9 cellular contexts compared by ENCODE assay signal in genomic region chr21:34639882-34640788, GRCh38. TPM values are rescaled to one million over a fixed set of nuclear protein-coding genes. Genes with fewer than 3 reads are reported as not detected.
DNase-seq lines count a peak whose midpoint lies in the region; ATAC-seq, FAIRE-seq and TF ChIP-seq lines count a peak whose summit lies in the region.
"Had no signal": no experiment of that assay in that cellular context is flagged by ENCODE, and none has a peak within 500 bp of the region (broad histone marks: within the 10 kb centered on the region; RNA-seq: fewer than 3 reads in every experiment).

No MANE protein-coding gene starts in this region.

- H3K4ac ChIP-seq in H1 (replicated peaks; ENCODE audit: insufficient read length, low read depth, low read length) = no peak overlapping the region

- H4K20me1 ChIP-seq in PC-3 (ENCODE audit: low read length) (no peaks in the 10 kb centered on the region), H1 (replicated peaks in 1 of 2; ENCODE audit: control insufficient read depth in 1 of 2, insufficient read depth in 2 of 2, low read length in 2 of 2) (no peaks in the 10 kb centered on the region)

- H3K9me2 ChIP-seq in PC-3 (replicated peaks; ENCODE audit: low read length) = no peaks in the 10 kb centered on the region

- no peak overlapping the region for H3K14ac ChIP-seq in H1 (ENCODE audit: insufficient read length)

- in situ Hi-C loops in T47D (cut with HindIII; ENCODE audit: low pct_unique_long_range_greater_than_20kb, low sequenced_read_pairs) = no loop called here

- H3K36me3 ChIP-seq in breast epithelium (no peaks in the 10 kb centered on the region), PC-3 (ENCODE audit: low read depth, low read length) (no peaks in the 10 kb centered on the region), H1 (ENCODE audit: control insufficient read depth in 2 of 4, insufficient read depth in 4 of 4, low read length in 3 of 4) (no peaks in the 10 kb centered on the region; a peak in 1 of 8 replicates)

- H2BK120ac ChIP-seq in H1 (replicated peaks; ENCODE audit: low read depth, low read length) = no peak overlapping the region

- no peak overlapping the region for H2AFZ ChIP-seq in PC-3 (ENCODE audit: low read length)
- no peak overlapping the region; the same call in 1 of the 2 replicates for H2AFZ ChIP-seq in H1 (ENCODE audit: low read length)

- no peak overlapping the region for H4K8ac ChIP-seq in H1 (ENCODE audit: extremely low read depth, insufficient read depth, low read length)

- no peak for TF ChIP-seq EP300 in H1 (IDR thresholded peaks at IDR 0.05; ENCODE audit: borderline replicate concordance in 1 of 2, low read depth in 2 of 2, low read length in 2 of 2)

- no peaks in the 10 kb centered on the region for H3K23me2 ChIP-seq in H1 (ENCODE audit: low read depth, low read length)

- no peak overlapping the region for H2BK5ac ChIP-seq in H1 (ENCODE audit: low read depth, low read length)

- peak; percentile 26 to 75 for DNase-seq in T47D (ENCODE audit: low read depth in 1 of 2, low spot score in 1 of 2)
- DNase-seq in breast epithelium (ENCODE audit: low spot score in 2 of 2) = no peak
- no peak for DNase-seq in PC-3
- DNase-seq in H1 (ENCODE audit: low read depth in 1 of 2, low spot score in 2 of 2) = no peak
- no peak for DNase-seq in AG20443 (ENCODE audit: low spot score)
- DNase-seq in NCI-H1417 (lab: John Stamatoyannopoulos, UW) = no peak
- DNase-seq in NCI-H748 (lab: John Stamatoyannopoulos, UW; ENCODE audit: unreplicated experiment) = no peak

- no peaks in the 10 kb centered on the region for H3K4me1 ChIP-seq in breast epithelium
- H3K4me1 ChIP-seq in PC-3 (ENCODE audit: insufficient read depth, low read length) = peaks cover 15% of the 10 kb centered on the region; the same call in 1 of the 2 replicates
- no peaks in the 10 kb centered on the region for H3K4me1 ChIP-seq in H1 (replicated peaks in 1 of 4; ENCODE audit: control insufficient read depth in 3 of 4, insufficient read depth in 4 of 4, low read length in 3 of 4)

- no peak for FAIRE-seq in H1 (lab: Jason Lieb, UNC)
- FAIRE-seq: D721Med had no signal

- WGBS in H1 (ENCODE audit: extremely low coverage in 1 of 2, insufficient coverage in 1 of 2, insufficient read length in 1 of 2, insufficient replicate concordance in 2 of 2, low coverage in 1 of 2, low lambda C conversion rate in 2 of 2, missing lambda C conversion rate in 1 of 2), 2 experiments = 78% methylated on average over 9 of the region's 9 CpGs; no CpG with 5 or more reads in 1 of the 2 experiments

- H3K79me1 ChIP-seq in H1 (ENCODE audit: low read depth, low read length) = no peaks in the 10 kb centered on the region

- TF ChIP-seq POLR2A in breast epithelium (IDR thresholded peaks at IDR 0.05) (no peak), H1 (IDR thresholded peaks at IDR 0.05; ENCODE audit: control extremely low read depth in 1 of 2, low read depth in 2 of 2, low read length in 2 of 2) (no peak)

- TF ChIP-seq CTCF in breast epithelium (IDR thresholded peaks at IDR 0.05) (no peak), PC-3 (conservative IDR thresholded peaks at IDR 0.05; ENCODE audit: low read depth, low read length) (no peak), H1 (IDR thresholded peaks at IDR 0.05; ENCODE audit: control extremely low read depth in 1 of 3, insufficient read depth in 1 of 3, low read depth in 1 of 3, low read length in 3 of 3) (no peak)

- H3K79me2 ChIP-seq in PC-3 (ENCODE audit: low read length) (no peaks in the 10 kb centered on the region), H1 (ENCODE audit: control insufficient read depth in 1 of 2, insufficient read depth in 2 of 2, low read length in 2 of 2) (no peaks in the 10 kb centered on the region)

- H3K9me3 ChIP-seq in breast epithelium (no peaks in the 10 kb centered on the region), PC-3 (ENCODE audit: low read length) (no peaks in the 10 kb centered on the region), H1 (ENCODE audit: insufficient read depth in 2 of 2, low read depth in 1 of 2, low read length in 1 of 2) (no peaks in the 10 kb centered on the region)

- POLR2A ChIA-PET in PC-3 (lab: Charles Lee; ENCODE audit: unreplicated experiment) = no interaction called here
- POLR2A ChIA-PET in H1 (lab: Charles Lee; ENCODE audit: partially characterized antibody) = no interaction called here

- intact Hi-C loops in breast epithelium (cut with DNase I; ENCODE audit: low total_unique reads) = no loop called here
- intact Hi-C loops in PC-3 (cut with micrococcal nuclease) = no loop called here

- no TSS peak for BruUV-seq in PC-3 (replicated peaks; lab: Mats Ljungman, UMichigan)

- H3K9ac ChIP-seq in PC-3 (ENCODE audit: low read length) (no peak overlapping the region), H1 (replicated peaks in 1 of 4; ENCODE audit: extremely low read depth in 1 of 4, low read depth in 3 of 4, low read length in 3 of 4) (no peak overlapping the region)

- H3K27me3 ChIP-seq in breast epithelium (no peaks in the 10 kb centered on the region), PC-3 (ENCODE audit: low read length) (no peaks in the 10 kb centered on the region), H1 (replicated peaks in 1 of 4; ENCODE audit: control insufficient read depth in 3 of 4, extremely low read depth in 1 of 4, insufficient read depth in 3 of 4, low read length in 3 of 4) (no peaks in the 10 kb centered on the region)

- no peak overlapping the region for H2BK15ac ChIP-seq in H1 (ENCODE audit: low read length)

- H3F3A ChIP-seq in PC-3 (ENCODE audit: low read length, unreplicated experiment) = peaks cover 3% of the 10 kb centered on the region

- no peak overlapping the region for H4K91ac ChIP-seq in H1 (replicated peaks; ENCODE audit: insufficient read length, low read length)

- no peak overlapping the region for H3K56ac ChIP-seq in H1 (replicated peaks; ENCODE audit: insufficient read length, low read depth, low read length)

- no peak overlapping the region for H2AK5ac ChIP-seq in H1 (ENCODE audit: low read depth, low read length)

- H3K4me3 ChIP-seq in breast epithelium (no peak overlapping the region), PC-3 (ENCODE audit: low read length) (no peak overlapping the region), H1 (ENCODE audit: extremely low read depth in 1 of 4, insufficient read depth in 2 of 4, low read depth in 3 of 4, low read length in 4 of 4) (no peak overlapping the region)

- no peak overlapping the region for H3K23ac ChIP-seq in H1 (ENCODE audit: insufficient read length)

- CTCF ChIA-PET in PC-3 (lab: Charles Lee) = interaction anchor here (0.7 kb wide), 1 partner anchor 103 kb away, joined by 5 read pairs; no protein-coding TSS in a partner anchor
- CTCF ChIA-PET in H1 (lab: Charles Lee; ENCODE audit: partially characterized antibody) = interaction anchor here (0.6 to 2.4 kb wide), 2 partner anchors 10 to 16 kb away, joined by 3 to 7 read pairs; no protein-coding TSS in a partner anchor

- H3K27ac ChIP-seq in breast epithelium (no peak overlapping the region), PC-3 (ENCODE audit: low read length) (no peak overlapping the region), H1 (ENCODE audit: low read depth, low read length) (no peak overlapping the region)

- H2BK12ac ChIP-seq in H1 (ENCODE audit: low read depth, low read length) = no peak overlapping the region

- no peak overlapping the region for H2BK20ac ChIP-seq in H1 (ENCODE audit: low read length)

- no peak overlapping the region for H3K18ac ChIP-seq in H1 (ENCODE audit: extremely low read depth, low read length)

- H3K4me2 ChIP-seq in PC-3 (ENCODE audit: low read length) = peak overlapping the region; percentile 23
- no peak overlapping the region for H3K4me2 ChIP-seq in H1 (ENCODE audit: insufficient read depth in 1 of 2, low read depth in 2 of 2, low read length in 2 of 2)

- no peak overlapping the region for H4K5ac ChIP-seq in H1 (ENCODE audit: insufficient read length, low read depth, low read length)

- ATAC-seq in PC-3 (no peak), HG03280 (IDR thresholded peaks at IDR 0.05; ENCODE audit: unreplicated experiment) (no peak)

- TF ChIP-seq RAD21 in H1 (IDR thresholded peaks at IDR 0.05 in 1 of 2, conservative IDR thresholded peaks at IDR 0.05 in 1 of 2; ENCODE audit: low read depth in 2 of 2, low read length in 2 of 2) = no peak

TF ChIP-seq in H1, 55 proteins besides CTCF, POLR2A, EP300 and RAD21 (continues in another document):
- TF ChIP-seq CBX5 (IDR thresholded peaks at IDR 0.05; ENCODE audit: low read depth, low read length) (no peak), TCF12 (IDR thresholded peaks at IDR 0.05; ENCODE audit: low read depth, low read length) (no peak), SIN3A (conservative IDR thresholded peaks at IDR 0.05 in 1 of 2, IDR thresholded peaks at IDR 0.05 in 1 of 2; ENCODE audit: low read depth in 1 of 2, low read length in 2 of 2) (no peak), MAX (IDR thresholded peaks at IDR 0.05) (0 out of 2 replicates have a peak, but pooled peaks have one; percentile 23), KDM4A (IDR thresholded peaks at IDR 0.05; ENCODE audit: low read depth, low read length, severe bottlenecking) (no peak)

RNA-seq across cellular contexts. Expression of gene RCAN1, which starts 25.2 kb away (rescaled TPM):
- 10 to 100 TPM; 30.1 to 73.0 (median 47.9) TPM for total RNA-seq in breast epithelium
- 24.2 and 26.2 TPM in 2 replicates for total RNA-seq in PC-3 (2014; rRNA removed)
- 5.5 and 6.4 TPM in 2 replicates for total RNA-seq in H1 (2021; fragmentation: NEBNext Ultra II Directional; extraction: Animal tissue kit (Norgen Biotek cat#: 25700))
- polyA plus RNA-seq in H1 (2011; rRNA removed) = 1.7 and 1.8 TPM in 2 replicates
- polyA plus RNA-seq in H1 (2011; cell fraction: cytosol; rRNA removed) = 2.8 TPM
- 1.5 TPM for polyA plus RNA-seq in H1 (2011; cell fraction: nucleus; rRNA removed)
- polyA plus RNA-seq in H1 (2012, experiment 1 of 2) = 3.3 to 5.0 TPM (median 4.3 TPM) in 4 replicates
- polyA plus RNA-seq in H1 (2012, experiment 2 of 2) = 1.3 TPM
- polyA plus RNA-seq in H1 (2013, experiment 1 of 2) = 4.2 TPM
- 3.8 TPM for polyA plus RNA-seq in H1 (2013, experiment 2 of 2)
- polyA minus RNA-seq in H1 (2011; rRNA and poly(A)+ RNA removed) = 1.9 and 3.7 TPM in 2 replicates
- polyA minus RNA-seq in H1 (2011; cell fraction: cytosol; rRNA and poly(A)+ RNA removed) = 2.5 TPM
- polyA minus RNA-seq in H1 (2011; cell fraction: nucleus; rRNA and poly(A)+ RNA removed) = 3.8 TPM

RNA-seq across cellular contexts. Expression of gene CLIC6, which starts 28.7 kb away (rescaled TPM):
- total RNA-seq in breast epithelium (10 to 100 TPM in 2 of 3 donors, 1 to 10 TPM in 1; 10.0 to 34.1 (median 14.4) TPM), PC-3 (2014; rRNA removed) (not detected in 2 replicates)
- 1.3 and 1.6 TPM in 2 replicates for total RNA-seq in H1 (2021; fragmentation: NEBNext Ultra II Directional; extraction: Animal tissue kit (Norgen Biotek cat#: 25700))
- polyA plus RNA-seq in H1 (2011; rRNA removed) = 0.30 and 0.42 TPM in 2 replicates
- 0.37 TPM for polyA plus RNA-seq in H1 (2011; cell fraction: cytosol; rRNA removed)
- 0.21 TPM for polyA plus RNA-seq in H1 (2011; cell fraction: nucleus; rRNA removed)
- 1.5 to 2.1 TPM (median 1.9 TPM) in 4 replicates for polyA plus RNA-seq in H1 (2012, experiment 1 of 2)
- 0.68 TPM for polyA plus RNA-seq in H1 (2012, experiment 2 of 2)
- polyA plus RNA-seq in H1 (2013, experiment 1 of 2) = 0.91 TPM
- polyA plus RNA-seq in H1 (2013, experiment 2 of 2) = 1.0 TPM
- polyA minus RNA-seq in H1 (2011; rRNA and poly(A)+ RNA removed) = 0.19 and 0.29 TPM in 2 replicates
- polyA minus RNA-seq in H1 (2011; cell fraction: cytosol; rRNA and poly(A)+ RNA removed) = 0.37 TPM
- polyA minus RNA-seq in H1 (2011; cell fraction: nucleus; rRNA and poly(A)+ RNA removed) = 0.20 TPM

Comparison
In these comparisons a context has a peak if more than half of its experiments do, and no peak if none do; other contexts are left out.
1. DNase-seq: peak in T47D (2 of 2); none in breast epithelium (0 of 2), PC-3 (single experiment), H1 (0 of 2), AG20443 (single experiment), NCI-H1417 (0 of 3) and NCI-H748 (single experiment).